In the genomic region with DNA sequence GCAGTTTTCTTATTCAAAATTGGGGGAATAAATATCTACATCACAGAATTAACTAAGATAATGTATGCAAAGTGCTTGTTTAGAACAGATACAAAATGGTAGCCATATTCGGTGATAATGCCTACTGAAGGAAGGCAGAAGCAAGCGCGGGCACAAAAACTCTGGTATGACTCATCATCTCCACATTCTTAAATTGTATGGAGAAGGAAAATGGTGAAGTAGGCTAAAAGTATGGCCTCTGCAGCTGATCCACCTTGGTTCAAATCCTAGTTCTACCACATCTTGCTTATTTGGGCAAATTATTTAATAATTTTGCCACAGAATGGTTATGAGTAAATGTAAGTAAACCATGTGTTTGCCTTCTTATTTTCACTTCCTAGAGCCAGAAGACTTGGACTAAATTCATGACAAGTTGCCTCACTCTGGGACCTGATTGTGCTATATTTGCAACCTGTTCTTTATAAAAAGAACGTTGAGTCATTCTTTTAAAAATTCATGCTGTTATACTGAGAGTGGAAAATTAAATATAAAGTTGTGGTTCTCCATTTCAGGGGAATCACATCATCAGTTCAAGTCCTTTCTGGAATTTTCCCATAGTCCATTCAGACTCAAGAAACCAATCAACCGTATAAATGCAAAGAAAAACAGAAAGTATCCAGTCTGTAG, we compare ENCODE assay signal across 14 cellular contexts. TPM values are rescaled to one million over a fixed set of nuclear protein-coding genes. Genes with fewer than 3 reads are reported as not detected.
DNase-seq lines count a peak whose midpoint lies in the region; ATAC-seq and TF ChIP-seq lines count a peak whose summit lies in the region.
"Had no signal": no experiment of that assay in that cellular context is flagged by ENCODE, and none has a peak within 500 bp of the region (broad histone marks: within the 10 kb centered on the region; RNA-seq: fewer than 3 reads in every experiment).

No MANE protein-coding gene starts in this region.

- H3K9me3 ChIP-seq in tibial artery, result no peaks in the 10 kb centered on the region
- H3K9me3 ChIP-seq: Peyer's patch, suprapubic skin had no signal

- peak; percentile 67 for DNase-seq in HCEC 1CT
- DNase-seq in fibroblast of pulmonary artery (ENCODE audit: low read depth), result peak; percentile 21
- no peak for DNase-seq in tibial artery
- DNase-seq in DMS153 (lab: John Stamatoyannopoulos, UW), result no peak
- DNase-seq in stimulated activated CD4-positive, alpha-beta T cell treated with anti-CD3 and anti-CD28 coated beads, Interleukin-1b, Interleukin-23, amount 100 ng/mL, for 48 hours, result no peak
- DNase-seq: activated CD8-positive, alpha-beta memory T cell treated with anti-CD3 and anti-CD28 coated beads, Interleukin-2, amount 50 U/mL, for 48 hours; DMS79 treated with DMSO at 0.1 percent for 48 hours; Karpas-422; NCI-H2227 treated with DMSO at 0.1 percent for 48 hours; Peyer's patch; retina had no signal

- no peaks in the 10 kb centered on the region for H3K36me3 ChIP-seq in tibial artery
- H3K36me3 ChIP-seq: Peyer's patch, suprapubic skin had no signal

- H3K27ac ChIP-seq in tibial artery, result peak overlapping the region; percentile 61 to 67
- H3K27ac ChIP-seq: Peyer's patch, suprapubic skin had no signal

- H3K27me3 ChIP-seq in tibial artery, result no peaks in the 10 kb centered on the region
- H3K27me3 ChIP-seq: Peyer's patch, suprapubic skin had no signal

- intact Hi-C loops in tibial artery (cut with DNase I; ENCODE audit: low total_unique reads), result loop anchor here (5.0 kb wide), 3 partner anchors 60 to 380 kb away; no protein-coding TSS in a partner anchor

- TF ChIP-seq CTCF in WI38 (IDR thresholded peaks at IDR 0.05; ENCODE audit: low read depth, low read length) (no peak), fibroblast of pulmonary artery (IDR thresholded peaks at IDR 0.05; ENCODE audit: low read length, missing control alignments) (no peak), tibial artery (IDR thresholded peaks at IDR 0.05) (no peak)

- H3K4me3 ChIP-seq in WI38 (ENCODE audit: low read depth, low read length) (0 out of 2 replicates have a peak overlapping the region, but pooled peaks have one; percentile 1), fibroblast of pulmonary artery (replicated peaks; ENCODE audit: low read depth, low read length) (no peak overlapping the region), tibial artery (peak overlapping the region in 1 of 2 donors; percentile 4)
- H3K4me3 ChIP-seq: Peyer's patch, suprapubic skin had no signal

- H3K4me1 ChIP-seq in tibial artery, result peaks cover 0 to 30% (median 1%) of the 10 kb centered on the region in 4 donors
- H3K4me1 ChIP-seq: Peyer's patch, suprapubic skin had no signal

- no peak for ATAC-seq in esophagus mucosa

RNA-seq across cellular contexts. Expression of a gene that starts 9.0 kb away (rescaled TPM):
- 0.12 TPM for total RNA-seq in esophagus mucosa

RNA-seq across cellular contexts. Expression of a gene that starts 16.6 kb away (rescaled TPM):
- total RNA-seq in esophagus mucosa, result 8.5 TPM

Comparison
In these comparisons a context has a peak if more than half of its experiments do, and no peak if none do; other contexts are left out.
1. DNase-seq: peak in HCEC 1CT (single experiment) and fibroblast of pulmonary artery (single experiment); none in tibial artery (0 of 2), DMS153 (single experiment) and stimulated activated CD4-positive, alpha-beta T cell treated with anti-CD3 and anti-CD28 coated beads, Interleukin-1b, Interleukin-23, amount 100 ng/mL, for 48 hours (single experiment).